Comparison of ENCODE assay signal across 15 cellular contexts in the genomic region with DNA sequence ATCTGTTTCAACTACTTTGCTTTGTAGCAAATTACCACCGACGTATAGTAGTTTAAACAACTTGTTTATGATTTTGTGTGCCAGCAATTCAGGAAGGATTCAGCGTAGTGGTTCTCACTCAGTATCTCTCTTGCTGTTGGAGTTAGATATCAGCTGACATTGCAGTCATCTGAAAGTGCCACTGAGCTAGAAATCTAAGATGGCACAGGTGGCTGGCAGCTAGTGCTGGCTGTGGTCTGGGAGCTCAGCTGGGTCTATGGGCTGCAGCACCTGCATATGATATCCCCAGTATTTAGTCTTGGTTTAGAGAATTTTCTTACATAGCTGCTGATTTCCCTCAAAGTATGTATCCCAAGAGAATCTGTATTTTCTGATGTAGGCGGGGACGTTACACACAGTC.
DNase-seq lines count a peak whose midpoint lies in the region; ATAC-seq and TF ChIP-seq lines count a peak whose summit lies in the region.
"Had no signal": no experiment of that assay in that cellular context is flagged by ENCODE, and none has a peak within 500 bp of the region (broad histone marks: within the 10 kb centered on the region; RNA-seq: fewer than 3 reads in every experiment).

No MANE protein-coding gene starts in this region.

- H3K4me1 Mint-ChIP-seq in activated T-helper 2 cell treated with anti-CD3 and anti-CD28 coated beads, Interferon-gamma antibody, Interleukin-2, Interleukin-4, amounts not matched to agents 10 μg/mL and 5 μg/mL and 100 μg/mL, durations not matched to agents 14 hours and 24 hours and 36 hours (ENCODE audit: low read depth): no peaks in the 10 kb centered on the region
- H3K4me1 Mint-ChIP-seq: CD4-positive, alpha-beta memory T cell had no signal

- H3K27ac ChIP-seq in DND-41 (ENCODE audit: low read length) (no peak overlapping the region), KMS-11 (peak overlapping the region; percentile 77), PC-9 (no peak overlapping the region)
- H3K27ac ChIP-seq: GM23248 had no signal

- POLR2A ChIA-PET in PC-9 (lab: Charles Lee; ENCODE audit: unreplicated experiment): no interaction called here

- H2AFZ ChIP-seq in DND-41 (ENCODE audit: low read depth, low read length) (no peak overlapping the region), KMS-11 (ENCODE audit: low read depth) (peak overlapping the region; percentile 55; the same call in 1 of the 2 replicates), PC-9 (0 out of 2 replicates have a peak overlapping the region, but pooled peaks have one; percentile 3)
- H2AFZ ChIP-seq: GM23248 had no signal

- no TSS peak for BruUV-seq in PC-9 (replicated peaks; lab: Mats Ljungman, UMichigan)

- intact Hi-C loops in PC-9 (cut with micrococcal nuclease; ENCODE audit: unreplicated experiment): no loop called here
- intact Hi-C loops in activated T-helper 2 cell treated with anti-CD3 and anti-CD28 coated beads, Interferon-gamma antibody, Interleukin-2, Interleukin-4, amounts not matched to agents 10 μg/mL and 5 μg/mL and 100 μg/mL, durations not matched to agents 14 hours and 24 hours and 36 hours (cut with micrococcal nuclease): no loop called here

- H3K4me2 ChIP-seq in DND-41 (ENCODE audit: insufficient read depth, low read length) (no peak overlapping the region), KMS-11 (peak overlapping the region; percentile 75), PC-9 (no peak overlapping the region)

- 0 out of 2 replicates have a peak, but pooled peaks cover 4% of the 10 kb centered on the region for H3K9me2 ChIP-seq in PC-9 (ENCODE audit: insufficient read depth)

- DNase-seq in DND-41 (peak; percentile 5), PC-9 (no peak), HuH-7.5 (ENCODE audit: low spot score) (no peak), T-helper 1 cell (no peak)
- no peak for DNase-seq in activated T-helper 2 cell treated with anti-CD3 and anti-CD28 coated beads, Interferon-gamma antibody, Interleukin-2, Interleukin-4, amounts not matched to agents 10 μg/mL and 5 μg/mL and 100 μg/mL, durations not matched to agents 14 hours and 24 hours and 36 hours (ENCODE audit: low spot score)
- DNase-seq: C1 segment of cervical spinal cord; Calu3; CD4-positive, alpha-beta memory T cell; COR-L47; DMS53; DMS79 treated with DMSO at 0.1 percent for 48 hours; GM23248; H7; HCEC 1CT had no signal

- no peaks in the 10 kb centered on the region for H3K9me3 ChIP-seq in DND-41 (ENCODE audit: insufficient read depth, low read length, severe bottlenecking)
- H3K9me3 ChIP-seq in PC-9 (ENCODE audit: insufficient read depth, low read depth): no peaks in the 10 kb centered on the region

- H3K36me3 Mint-ChIP-seq in activated T-helper 2 cell treated with anti-CD3 and anti-CD28 coated beads, Interferon-gamma antibody, Interleukin-2, Interleukin-4, amounts not matched to agents 10 μg/mL and 5 μg/mL and 100 μg/mL, durations not matched to agents 14 hours and 24 hours and 36 hours (ENCODE audit: low read depth): no peaks in the 10 kb centered on the region
- H3K36me3 Mint-ChIP-seq: CD4-positive, alpha-beta memory T cell had no signal

- H3K4me3 ChIP-seq in DND-41 (ENCODE audit: low read depth in 1 of 2, low read length in 2 of 2) (no peak overlapping the region), KMS-11 (IDR thresholded peaks at IDR 0.05; ENCODE audit: insufficient read depth, low read depth, low read length) (no peak overlapping the region), PC-9 (no peak overlapping the region)
- H3K4me3 ChIP-seq: GM23248 had no signal

- H3K4me3 Mint-ChIP-seq in activated T-helper 2 cell treated with anti-CD3 and anti-CD28 coated beads, Interferon-gamma antibody, Interleukin-2, Interleukin-4, amounts not matched to agents 10 μg/mL and 5 μg/mL and 100 μg/mL, durations not matched to agents 14 hours and 24 hours and 36 hours (ENCODE audit: low read depth): no peak overlapping the region
- H3K4me3 Mint-ChIP-seq: CD4-positive, alpha-beta memory T cell had no signal

- no peak overlapping the region for H3K27ac Mint-ChIP-seq in activated T-helper 2 cell treated with anti-CD3 and anti-CD28 coated beads, Interferon-gamma antibody, Interleukin-2, Interleukin-4, amounts not matched to agents 10 μg/mL and 5 μg/mL and 100 μg/mL, durations not matched to agents 14 hours and 24 hours and 36 hours
- H3K27ac Mint-ChIP-seq: CD4-positive, alpha-beta memory T cell had no signal

- TF ChIP-seq CTCF in DND-41 (IDR thresholded peaks at IDR 0.05; ENCODE audit: borderline replicate concordance, extremely low read depth, low read length, poor library complexity, severe bottlenecking) (no peak), KMS-11 (conservative IDR thresholded peaks at IDR 0.05; ENCODE audit: low read depth, low read length) (no peak), PC-9 (conservative IDR thresholded peaks at IDR 0.05) (no peak)

- H3F3A ChIP-seq in PC-9 (ENCODE audit: insufficient read depth, low read depth): no peaks in the 10 kb centered on the region

- H3K9me3 Mint-ChIP-seq in activated T-helper 2 cell treated with anti-CD3 and anti-CD28 coated beads, Interferon-gamma antibody, Interleukin-2, Interleukin-4, amounts not matched to agents 10 μg/mL and 5 μg/mL and 100 μg/mL, durations not matched to agents 14 hours and 24 hours and 36 hours: no peaks in the 10 kb centered on the region

- H3K9ac ChIP-seq in DND-41 (ENCODE audit: low read depth, low read length): no peak overlapping the region
- peak overlapping the region; percentile 25; the same call in 1 of the 2 replicates for H3K9ac ChIP-seq in KMS-11
- H3K9ac ChIP-seq: GM23248 had no signal

- no peaks in the 10 kb centered on the region for H3K36me3 ChIP-seq in DND-41 (ENCODE audit: insufficient read depth, low read length)
- H3K36me3 ChIP-seq in KMS-11 (ENCODE audit: insufficient read depth): no peaks in the 10 kb centered on the region
- no peaks in the 10 kb centered on the region for H3K36me3 ChIP-seq in PC-9 (ENCODE audit: low read depth)

- H3K4me1 ChIP-seq in DND-41 (ENCODE audit: insufficient read depth, low read length) (0 out of 2 replicates have a peak, but pooled peaks cover 9% of the 10 kb centered on the region), KMS-11 (ENCODE audit: low read depth, poor library complexity, severe bottlenecking) (peaks cover 48% of the 10 kb centered on the region), PC-9 (replicated peaks; ENCODE audit: insufficient read depth) (no peaks in the 10 kb centered on the region)

- H4K20me1 ChIP-seq in DND-41 (ENCODE audit: insufficient read depth, low read length) (no peaks in the 10 kb centered on the region), KMS-11 (ENCODE audit: insufficient read depth) (no peaks in the 10 kb centered on the region), PC-9 (ENCODE audit: insufficient read depth) (no peaks in the 10 kb centered on the region)

- CTCF ChIA-PET in PC-9 (lab: Charles Lee): no interaction called here

- no peak for ATAC-seq in DND-41 (ENCODE audit: insufficient read depth, low read depth)

- H3K79me2 ChIP-seq in DND-41 (ENCODE audit: insufficient read depth, low read length) (no peaks in the 10 kb centered on the region), KMS-11 (ENCODE audit: insufficient read depth, low read depth) (no peaks in the 10 kb centered on the region), PC-9 (ENCODE audit: low read depth) (no peaks in the 10 kb centered on the region)

- no peaks in the 10 kb centered on the region for H3K27me3 Mint-ChIP-seq in activated T-helper 2 cell treated with anti-CD3 and anti-CD28 coated beads, Interferon-gamma antibody, Interleukin-2, Interleukin-4, amounts not matched to agents 10 μg/mL and 5 μg/mL and 100 μg/mL, durations not matched to agents 14 hours and 24 hours and 36 hours (ENCODE audit: low read depth)
- H3K27me3 Mint-ChIP-seq: CD4-positive, alpha-beta memory T cell had no signal

- H3K27me3 ChIP-seq in DND-41 (ENCODE audit: insufficient read depth, low read length, poor library complexity) (no peaks in the 10 kb centered on the region), KMS-11 (ENCODE audit: insufficient read depth, low read depth) (no peaks in the 10 kb centered on the region), PC-9 (ENCODE audit: insufficient read depth, low read depth) (no peaks in the 10 kb centered on the region)
